ENCODE assay signal across 1 cellular context in the genomic region with DNA sequence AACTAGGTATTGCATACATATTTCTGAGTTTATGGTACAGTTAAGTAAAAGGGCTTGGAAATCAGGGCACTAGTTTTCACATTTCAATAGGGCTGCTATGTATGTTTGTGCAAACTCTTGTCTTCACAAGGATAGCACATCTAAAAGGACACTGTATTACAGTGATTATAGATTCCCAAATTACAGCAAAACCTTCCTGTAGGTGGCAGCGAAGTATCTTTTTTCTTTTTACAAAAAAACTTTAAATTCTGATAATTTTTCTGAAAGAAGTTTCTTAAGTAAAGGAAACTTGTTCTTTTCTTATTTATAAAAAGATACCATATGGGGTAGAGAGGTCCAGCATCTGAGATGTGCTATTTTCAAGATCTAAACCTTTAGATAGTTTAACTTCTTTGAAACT.
TF ChIP-seq lines count a peak whose summit lies in the region.

No MANE protein-coding gene starts in this region.

TF ChIP-seq in endothelial cell of umbilical vein, 7 proteins besides CTCF, POLR2A, EP300 and RAD21 (continued from another document):
- TF ChIP-seq POLR2AphosphoS5 (IDR thresholded peaks at IDR 0.05; ENCODE audit: insufficient read depth, low read depth, low read length), result no peak
- TF ChIP-seq GATA2 (IDR thresholded peaks at IDR 0.05; ENCODE audit: insufficient read depth, insufficient read length, low read depth, low read length), result no peak
- no peak for TF ChIP-seq FOS (IDR thresholded peaks at IDR 0.05; ENCODE audit: borderline replicate concordance, insufficient read depth, low read length)
